23 cellular contexts compared by ENCODE assay signal in the genomic region with DNA sequence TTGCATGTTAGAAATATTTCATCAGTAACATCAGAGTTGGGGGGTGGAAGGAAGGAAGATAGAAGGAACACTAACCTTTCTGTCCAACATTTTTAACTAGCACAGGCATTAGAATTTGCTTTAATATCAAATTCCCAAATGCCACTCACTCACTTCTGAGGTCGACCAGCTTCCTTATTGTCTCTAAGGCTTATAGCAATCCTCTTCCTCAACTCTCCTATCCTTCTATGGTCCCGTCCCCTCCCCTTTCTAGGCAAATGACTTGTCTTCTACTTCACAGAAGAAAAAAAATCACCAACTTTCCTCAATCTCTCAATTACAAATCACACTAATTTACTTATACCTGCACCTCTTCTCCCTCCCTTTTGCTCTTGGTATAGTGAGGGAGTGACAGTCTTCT.
"Had no signal": no experiment of that assay in that cellular context is flagged by ENCODE, and none has a peak within 500 bp of the region (broad histone marks: within the 10 kb centered on the region; RNA-seq: fewer than 3 reads in every experiment).

No MANE protein-coding gene starts in this region.

- H3K4me1 ChIP-seq: testis, vagina had no signal

- H3K27ac ChIP-seq: colonic mucosa, esophagus muscularis mucosa, neural progenitor cell, testis, vagina had no signal

- ATAC-seq: activated CD4-positive, alpha-beta T cell treated with anti-CD3 and anti-CD28 coated beads for 36 hours; activated CD8-positive, alpha-beta memory T cell treated with anti-CD3 and anti-CD28 coated beads, Interleukin-2, amount 10 ng/mL, durations not matched to agents 7 days and 5 days; effector memory CD8-positive, alpha-beta T cell; sciatic nerve; stimulated activated memory B cell treated with anti-CD40 and anti-IgM and Interleukin-4, amounts not matched to agents 10 μg/mL and 1 μg/mL and 100 μg/mL, for 72 hours; WTC11 had no signal

- H3K4me3 Mint-ChIP-seq: activated CD4-positive, alpha-beta T cell treated with anti-CD3 and anti-CD28 coated beads for 36 hours; activated CD8-positive, alpha-beta memory T cell treated with anti-CD3 and anti-CD28 coated beads, Interleukin-2, amount 10 ng/mL, durations not matched to agents 7 days and 5 days; effector memory CD8-positive, alpha-beta T cell; neural progenitor cell; stimulated activated memory B cell treated with anti-CD40 and anti-IgM and Interleukin-4, amounts not matched to agents 10 μg/mL and 1 μg/mL and 100 μg/mL, for 72 hours; type B pancreatic cell; WTC11 had no signal

- H3K4me3 ChIP-seq: colonic mucosa, dorsolateral prefrontal cortex, esophagus muscularis mucosa, neural progenitor cell, testis, vagina had no signal

- H3K27me3 Mint-ChIP-seq: activated CD4-positive, alpha-beta T cell treated with anti-CD3 and anti-CD28 coated beads for 36 hours; activated CD8-positive, alpha-beta memory T cell treated with anti-CD3 and anti-CD28 coated beads, Interleukin-2, amount 10 ng/mL, durations not matched to agents 7 days and 5 days; effector memory CD8-positive, alpha-beta T cell; stimulated activated memory B cell treated with anti-CD40 and anti-IgM and Interleukin-4, amounts not matched to agents 10 μg/mL and 1 μg/mL and 100 μg/mL, for 72 hours; type B pancreatic cell had no signal

- H3K27me3 ChIP-seq: colonic mucosa, dorsolateral prefrontal cortex, esophagus muscularis mucosa, neural progenitor cell, testis, vagina had no signal

- H3K9me3 ChIP-seq: colonic mucosa, esophagus muscularis mucosa, testis, vagina had no signal

- H3K9me3 Mint-ChIP-seq: activated T-helper 2 cell treated with anti-CD3 and anti-CD28 coated beads, Interferon-gamma antibody, Interleukin-2, Interleukin-4, amounts not matched to agents 10 μg/mL and 5 μg/mL and 100 μg/mL, durations not matched to agents 14 hours and 24 hours and 36 hours; effector memory CD8-positive, alpha-beta T cell; neural progenitor cell; stimulated activated memory B cell treated with anti-CD40 and anti-IgM and Interleukin-4, amounts not matched to agents 10 μg/mL and 1 μg/mL and 100 μg/mL, for 72 hours; type B pancreatic cell; WTC11 had no signal

- H3K27ac Mint-ChIP-seq: activated CD8-positive, alpha-beta memory T cell treated with anti-CD3 and anti-CD28 coated beads, Interleukin-2, amount 10 ng/mL, durations not matched to agents 7 days and 5 days; activated T-helper 2 cell treated with anti-CD3 and anti-CD28 coated beads, Interferon-gamma antibody, Interleukin-2, Interleukin-4, amounts not matched to agents 10 μg/mL and 5 μg/mL and 100 μg/mL, durations not matched to agents 14 hours and 24 hours and 36 hours; neural progenitor cell; stimulated activated memory B cell treated with anti-CD40 and anti-IgM and Interleukin-4, amounts not matched to agents 10 μg/mL and 1 μg/mL and 100 μg/mL, for 72 hours; type B pancreatic cell; WTC11 had no signal

- DNase-seq: activated CD4-positive, alpha-beta T cell treated with anti-CD3 and anti-CD28 coated beads for 36 hours; activated CD4-positive, alpha-beta T cell treated with anti-CD3 and anti-CD28 coated beads, Interleukin-2, amount 50 U/mL, for 4 hours; activated CD8-positive, alpha-beta memory T cell treated with anti-CD3 and anti-CD28 coated beads, Interleukin-2, amount 10 ng/mL, durations not matched to agents 7 days and 5 days; activated naive CD4-positive, alpha-beta T cell treated with Interleukin-2 at 50 U/mL for 16 hours; colonic mucosa; dorsolateral prefrontal cortex; effector memory CD8-positive, alpha-beta T cell; hippocampal formation; kidney glomerular epithelial cell; posterior cingulate gyrus; small intestine; stimulated activated CD4-positive, alpha-beta T cell treated with anti-CD3 and anti-CD28 coated beads, Interleukin-2, amount 100 ng/mL, for 24 hours; T-helper 1 cell; T1000; testis had no signal
